13 cellular contexts compared by ENCODE assay signal in the genomic region with DNA sequence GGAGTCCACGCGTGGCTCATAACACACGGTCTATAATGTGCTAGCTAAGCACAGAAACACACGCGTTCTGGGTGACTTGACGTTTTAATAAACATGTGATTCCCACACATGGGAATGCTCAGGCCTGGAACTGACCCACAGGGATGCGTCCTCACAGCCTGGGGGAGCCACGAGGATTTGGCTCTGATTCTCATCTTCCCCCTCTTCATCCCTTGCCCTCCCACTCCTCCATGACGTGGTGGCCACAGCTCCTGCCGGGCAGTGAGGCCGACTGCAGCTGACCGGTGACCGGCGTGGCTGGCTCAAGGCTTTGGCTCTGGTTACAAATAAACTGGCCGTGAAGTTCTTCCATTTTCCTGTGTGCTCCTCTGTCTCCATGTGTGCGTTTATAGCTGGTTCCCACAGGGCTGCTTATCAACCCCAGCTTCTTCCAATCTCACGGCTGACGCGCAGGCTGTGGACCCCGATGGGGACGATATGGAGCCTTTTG. TPM values are rescaled to one million over a fixed set of nuclear protein-coding genes. Genes with fewer than 3 reads are reported as not detected.
DNase-seq lines count a peak whose midpoint lies in the region; ATAC-seq and TF ChIP-seq lines count a peak whose summit lies in the region.
"Had no signal": no experiment of that assay in that cellular context is flagged by ENCODE, and none has a peak within 500 bp of the region (broad histone marks: within the 10 kb centered on the region; RNA-seq: fewer than 3 reads in every experiment).

No MANE protein-coding gene starts in this region.

- H3K4me1 Mint-ChIP-seq in activated CD8-positive, alpha-beta T cell treated with anti-CD3 and anti-CD28 coated beads, Interleukin-2, amount 10 ng/mL, durations not matched to agents 7 days and 5 days (ENCODE audit: low read depth), result peaks cover 34% of the 10 kb centered on the region
- peaks cover 44% of the 10 kb centered on the region for H3K4me1 Mint-ChIP-seq in activated CD8-positive, alpha-beta T cell treated with anti-CD3 and anti-CD28 coated beads for 36 hours (ENCODE audit: low read depth)

- TF ChIP-seq CTCF in activated CD8-positive, alpha-beta T cell treated with anti-CD3 and anti-CD28 coated beads for 36 hours (IDR thresholded peaks at IDR 0.05), result no peak
- TF ChIP-seq CTCF in colonic mucosa (IDR thresholded peaks at IDR 0.05) (no peak), transverse colon (IDR thresholded peaks at IDR 0.05) (no peak)

- TF ChIP-seq EP300 in transverse colon (IDR thresholded peaks at IDR 0.05; ENCODE audit: low read depth), result no peak

- CTCF ChIA-PET in activated CD8-positive, alpha-beta T cell treated with anti-CD3 and anti-CD28 coated beads, Interleukin-2, amount 10 ng/mL, durations not matched to agents 7 days and 5 days (lab: Charles Lee), result no interaction called here
- CTCF ChIA-PET in activated CD8-positive, alpha-beta T cell treated with anti-CD3 and anti-CD28 coated beads for 36 hours (lab: Charles Lee), result interaction anchor here (1.1 kb wide), 1 partner anchor 13 kb away, joined by 3 read pairs; no protein-coding TSS in a partner anchor

- no peaks in the 10 kb centered on the region for H3K27me3 Mint-ChIP-seq in activated CD8-positive, alpha-beta T cell treated with anti-CD3 and anti-CD28 coated beads, Interleukin-2, amount 10 ng/mL, durations not matched to agents 7 days and 5 days (ENCODE audit: low read depth)
- H3K27me3 Mint-ChIP-seq in activated CD8-positive, alpha-beta T cell treated with anti-CD3 and anti-CD28 coated beads for 36 hours, result no peaks in the 10 kb centered on the region

- H3K9me3 ChIP-seq in colonic mucosa (no peaks in the 10 kb centered on the region), transverse colon (no peaks in the 10 kb centered on the region)

- H3K9me3 Mint-ChIP-seq in activated CD8-positive, alpha-beta T cell treated with anti-CD3 and anti-CD28 coated beads, Interleukin-2, amount 10 ng/mL, durations not matched to agents 7 days and 5 days (ENCODE audit: insufficient read depth), result no peaks in the 10 kb centered on the region
- H3K9me3 Mint-ChIP-seq in activated CD8-positive, alpha-beta T cell treated with anti-CD3 and anti-CD28 coated beads for 36 hours, result peaks cover 7% of the 10 kb centered on the region
- H3K9me3 Mint-ChIP-seq: natural killer cell; T-helper 2 cell treated with Interferon-gamma antibody and Interleukin-4, amounts not matched to agents 5 μg/mL and 100 μg/mL, for 36 hours had no signal

- 82 to 100% methylated on average over 1 to 21 of the region's 21 CpGs for WGBS in transverse colon (ENCODE audit: low coverage in 1 of 2), 2 donors

- H3K27ac ChIP-seq in colonic mucosa, result peak overlapping the region; percentile 74
- H3K27ac ChIP-seq in transverse colon, result peak overlapping the region; percentile 65 to 81 (median 73)

- no peaks in the 10 kb centered on the region for H3K27me3 ChIP-seq in colonic mucosa
- no peaks in the 10 kb centered on the region for H3K27me3 ChIP-seq in transverse colon

- peak overlapping the region; percentile 37 for H3K27ac Mint-ChIP-seq in activated CD8-positive, alpha-beta T cell treated with anti-CD3 and anti-CD28 coated beads, Interleukin-2, amount 10 ng/mL, durations not matched to agents 7 days and 5 days
- H3K27ac Mint-ChIP-seq in activated CD8-positive, alpha-beta T cell treated with anti-CD3 and anti-CD28 coated beads for 36 hours, result no peak overlapping the region
- H3K27ac Mint-ChIP-seq: T-helper 2 cell treated with Interferon-gamma antibody and Interleukin-4, amounts not matched to agents 5 μg/mL and 100 μg/mL, for 36 hours had no signal

- POLR2A ChIA-PET in activated CD8-positive, alpha-beta T cell treated with anti-CD3 and anti-CD28 coated beads, Interleukin-2, amount 10 ng/mL, durations not matched to agents 7 days and 5 days (lab: Charles Lee), result interaction anchor here (2.7 kb wide), 1 partner anchor 41 kb away, joined by 8 read pairs; a partner anchor contains a TSS
- POLR2A ChIA-PET in activated CD8-positive, alpha-beta T cell treated with anti-CD3 and anti-CD28 coated beads for 36 hours (lab: Charles Lee), result interaction anchor here (0.8 to 13.6 kb wide), 3 partner anchors 15 to 48 kb away, joined by 3 to 108 read pairs (median 9); a partner anchor contains a TSS

- H3K4me3 Mint-ChIP-seq in activated CD8-positive, alpha-beta T cell treated with anti-CD3 and anti-CD28 coated beads, Interleukin-2, amount 10 ng/mL, durations not matched to agents 7 days and 5 days, result no peak overlapping the region
- no peak overlapping the region for H3K4me3 Mint-ChIP-seq in activated CD8-positive, alpha-beta T cell treated with anti-CD3 and anti-CD28 coated beads for 36 hours
- H3K4me3 Mint-ChIP-seq: T-helper 2 cell treated with Interferon-gamma antibody and Interleukin-4, amounts not matched to agents 5 μg/mL and 100 μg/mL, for 36 hours had no signal

- peak overlapping the region in 1 of 2 donors; percentile 78 for H3K9ac ChIP-seq in colonic mucosa (ENCODE audit: low read depth in 2 of 2, low read length in 2 of 2)

- H3K36me3 Mint-ChIP-seq in activated CD8-positive, alpha-beta T cell treated with anti-CD3 and anti-CD28 coated beads, Interleukin-2, amount 10 ng/mL, durations not matched to agents 7 days and 5 days (ENCODE audit: low read depth), result peaks cover 2% of the 10 kb centered on the region
- H3K36me3 Mint-ChIP-seq in activated CD8-positive, alpha-beta T cell treated with anti-CD3 and anti-CD28 coated beads for 36 hours (ENCODE audit: low read depth), result no peaks in the 10 kb centered on the region
- H3K36me3 Mint-ChIP-seq: natural killer cell had no signal

- no peak for DNase-seq in activated CD8-positive, alpha-beta T cell treated with anti-CD3 and anti-CD28 coated beads, Interleukin-2, amount 10 ng/mL, durations not matched to agents 7 days and 5 days
- no peak for DNase-seq in activated CD8-positive, alpha-beta T cell treated with anti-CD3 and anti-CD28 coated beads for 36 hours
- DNase-seq in colonic mucosa (no peak), left kidney (ENCODE audit: low read depth, low spot score) (peak; percentile 46), transverse colon (no peak), HuH-7 (ENCODE audit: low spot score) (no peak), SHP77 treated with DMSO at 0.1 percent for 48 hours (lab: John Stamatoyannopoulos, UW) (no peak)
- DNase-seq: activated naive CD4-positive, alpha-beta T cell treated with anti-CD3 and anti-CD28 coated beads, Interleukin-2, amount 50 U/mL, for 16 hours; natural killer cell; NCI-H187; stimulated activated naive CD4-positive, alpha-beta T cell treated with Interleukin-2 at 50 U/mL for 16 hours had no signal

- TF ChIP-seq POLR2A in transverse colon (IDR thresholded peaks at IDR 0.05), result no peak

- H3K4me1 ChIP-seq in colonic mucosa (peaks cover 2% of the 10 kb centered on the region), transverse colon (peaks cover 0 to 38% (median 22%) of the 10 kb centered on the region in 4 donors)

- intact Hi-C loops in activated CD8-positive, alpha-beta T cell treated with anti-CD3 and anti-CD28 coated beads for 36 hours (cut with micrococcal nuclease), result no loop called here
- intact Hi-C loops in colonic mucosa (cut with DNase I) (no loop called here), transverse colon (cut with DNase I; ENCODE audit: low total_unique reads) (no loop called here)

- H3K4me3 ChIP-seq in colonic mucosa (no peak overlapping the region), transverse colon (no peak overlapping the region)

- in situ Hi-C loops in transverse colon (cut with MboI; ENCODE audit: low pct_ligation_motif_present in 1 of 4, low pct_unique_long_range_greater_than_20kb in 1 of 4, low sequenced_read_pairs in 3 of 4), result no loop called here

- H3K36me3 ChIP-seq in colonic mucosa (no peaks in the 10 kb centered on the region), transverse colon (no peaks in the 10 kb centered on the region)

- ATAC-seq in activated CD8-positive, alpha-beta T cell treated with anti-CD3 and anti-CD28 coated beads, Interleukin-2, amount 10 ng/mL, durations not matched to agents 7 days and 5 days, result no peak
- ATAC-seq in activated CD8-positive, alpha-beta T cell treated with anti-CD3 and anti-CD28 coated beads for 36 hours, result no peak
- no peak for ATAC-seq in HG03095 (IDR thresholded peaks at IDR 0.05; ENCODE audit: unreplicated experiment)
- ATAC-seq: natural killer cell had no signal

RNA-seq across cellular contexts. Expression of a gene that starts 40.9 kb away (rescaled TPM):
- total RNA-seq in activated CD8-positive, alpha-beta T cell treated with anti-CD3 and anti-CD28 coated beads, Interleukin-2, amount 10 ng/mL, durations not matched to agents 7 days and 5 days, result 100 to 1,000 TPM; 208 to 215 TPM
- 100 to 1,000 TPM; 116 to 120 TPM for total RNA-seq in activated CD8-positive, alpha-beta T cell treated with anti-CD3 and anti-CD28 coated beads for 36 hours
- total RNA-seq in colonic mucosa (100 to 1,000 TPM; 106 to 299 TPM), transverse colon (100 to 1,000 TPM; 140 to 304 (median 291) TPM)
